Comparison of ENCODE assay signal across 23 cellular contexts in genomic region chr5:83490203-83490602, GRCh38. TPM values are rescaled to one million over a fixed set of nuclear protein-coding genes. Genes with fewer than 3 reads are reported as not detected.
DNase-seq lines count a peak whose midpoint lies in the region; ATAC-seq, FAIRE-seq and TF ChIP-seq lines count a peak whose summit lies in the region.
"Had no signal": no experiment of that assay in that cellular context is flagged by ENCODE, and none has a peak within 500 bp of the region (broad histone marks: within the 10 kb centered on the region; RNA-seq: fewer than 3 reads in every experiment).

No MANE protein-coding gene starts in this region.

- CTCF ChIA-PET in HepG2 (lab: Yijun Ruan, JAX; ENCODE audit: low intra/inter-chr PET ratio, low total read pairs) = no interaction called here

- in situ Hi-C loops in HepG2 (cut with HindIII; ENCODE audit: extremely low pct_ligation_motif_present, low pct_unique_long_range_greater_than_20kb) (no loop called here), SK-MEL-5 (cut with HindIII; ENCODE audit: low pct_unique_long_range_greater_than_20kb, low sequenced_read_pairs) (no loop called here)

- H2AFZ ChIP-seq in HepG2 (ENCODE audit: low read length) (no peak overlapping the region), smooth muscle cell (ENCODE audit: low read depth) (no peak overlapping the region)

- 80% methylated on average over 9 of the region's 9 CpGs for WGBS in HepG2 (ENCODE audit: low lambda C conversion rate)
- WGBS in right lobe of liver (ENCODE audit: insufficient coverage, low coverage, low lambda C conversion rate, missing lambda C conversion rate) = 99% methylated on average over 8 of the region's 9 CpGs
- WGBS in mesendoderm (ENCODE audit: extremely low coverage, insufficient coverage, low lambda C conversion rate) = no CpG with 5 or more reads among the region's 9 CpGs
- WGBS in smooth muscle cell (ENCODE audit: low lambda C conversion rate) = 94% methylated on average over 9 of the region's 9 CpGs

- H2AK5ac ChIP-seq in mesendoderm (ENCODE audit: low read length) = no peak overlapping the region

- no peak overlapping the region for H3K4ac ChIP-seq in mesendoderm (ENCODE audit: low read depth, low read length)

- H3K18ac ChIP-seq in mesendoderm (ENCODE audit: low read length) = no peak overlapping the region

- H3K27me3 ChIP-seq in HepG2 (ENCODE audit: control insufficient read depth in 1 of 2, insufficient read depth in 2 of 2, low read length in 2 of 2) = no peaks in the 10 kb centered on the region
- no peaks in the 10 kb centered on the region for H3K27me3 ChIP-seq in right lobe of liver
- no peaks in the 10 kb centered on the region for H3K27me3 ChIP-seq in mesendoderm (ENCODE audit: insufficient read depth, low read length, poor library complexity)
- no peaks in the 10 kb centered on the region for H3K27me3 ChIP-seq in smooth muscle cell (ENCODE audit: low read depth)
- H3K27me3 ChIP-seq in SJCRH30 = no peaks in the 10 kb centered on the region

- intact Hi-C loops in HepG2 (cut with micrococcal nuclease; ENCODE audit: unreplicated experiment) = no loop called here
- intact Hi-C loops in right lobe of liver (cut with DNase I) = no loop called here

- no TSS peak for BruUV-seq in HepG2 (replicated peaks; lab: Mats Ljungman, UMichigan)

- H3K4me1 ChIP-seq in HepG2 (ENCODE audit: insufficient read depth, low read length) (peaks cover 25% of the 10 kb centered on the region), right lobe of liver (no peaks in the 10 kb centered on the region), mesendoderm (ENCODE audit: control insufficient read depth, low read depth, low read length) (peaks cover 13% of the 10 kb centered on the region), smooth muscle cell (ENCODE audit: low read depth) (peaks cover 58% of the 10 kb centered on the region), SJCRH30 (peaks cover 11% of the 10 kb centered on the region; the same call in 1 of the 2 replicates)

- H3K79me2 ChIP-seq in HepG2 (ENCODE audit: insufficient read depth, low read length) = no peaks in the 10 kb centered on the region
- no peaks in the 10 kb centered on the region for H3K79me2 ChIP-seq in mesendoderm (ENCODE audit: control insufficient read depth, insufficient read depth, low read length)
- H3K79me2 ChIP-seq in smooth muscle cell (ENCODE audit: low read depth) = peaks cover 100% of the 10 kb centered on the region

- H4K5ac ChIP-seq in mesendoderm (ENCODE audit: low read length) = no peak overlapping the region

- POLR2A ChIA-PET in HepG2 (lab: Yijun Ruan, JAX) = no interaction called here

- no peak overlapping the region for H3K56ac ChIP-seq in mesendoderm (ENCODE audit: low read length)

- H4K20me1 ChIP-seq in HepG2 (ENCODE audit: insufficient read depth, low read length) = no peaks in the 10 kb centered on the region
- H4K20me1 ChIP-seq in smooth muscle cell (ENCODE audit: low read depth) = peaks cover 100% of the 10 kb centered on the region

- no peak for TF ChIP-seq EP300 in HepG2 (IDR thresholded peaks at IDR 0.05; ENCODE audit: low read depth in 2 of 2, low read length in 2 of 2)
- TF ChIP-seq EP300 in HepG2 (CRISPR knock-in tag; IDR thresholded peaks at IDR 0.05; ENCODE audit: borderline replicate concordance) = no peak

- peak overlapping the region; percentile 84 for H3K23ac ChIP-seq in mesendoderm (ENCODE audit: low read length)

- no peak for TF ChIP-seq POLR2A in HepG2 (IDR thresholded peaks at IDR 0.05; ENCODE audit: insufficient read depth in 1 of 2, low read depth in 2 of 2, low read length in 2 of 2)
- TF ChIP-seq POLR2A in right lobe of liver (IDR thresholded peaks at IDR 0.05) = no peak

- H3K9me3 ChIP-seq in HepG2 (ENCODE audit: low read length) (no peaks in the 10 kb centered on the region), right lobe of liver (no peaks in the 10 kb centered on the region), smooth muscle cell (replicated peaks; ENCODE audit: low read depth) (no peaks in the 10 kb centered on the region), SJCRH30 (replicated peaks) (no peaks in the 10 kb centered on the region)
- H3K9me3 ChIP-seq: A549 had no signal

- no peak for TF ChIP-seq CTCF in HepG2 (CRISPR knock-in tag; IDR thresholded peaks at IDR 0.05)
- TF ChIP-seq CTCF in right lobe of liver (IDR thresholded peaks at IDR 0.05) = no peak
- TF ChIP-seq CTCF in smooth muscle cell (IDR thresholded peaks at IDR 0.05; ENCODE audit: borderline replicate concordance, insufficient read depth, poor library complexity, severe bottlenecking) = no peak

- H3K36me3 ChIP-seq in HepG2 (replicated peaks in 1 of 2; ENCODE audit: control insufficient read depth in 1 of 2, insufficient read depth in 2 of 2, low read length in 2 of 2) = no peaks in the 10 kb centered on the region
- H3K36me3 ChIP-seq in right lobe of liver = no peaks in the 10 kb centered on the region
- peaks cover 2% of the 10 kb centered on the region for H3K36me3 ChIP-seq in mesendoderm (ENCODE audit: control insufficient read depth, insufficient read depth, low read length)
- H3K36me3 ChIP-seq in smooth muscle cell (ENCODE audit: low read depth) = peaks cover 41% of the 10 kb centered on the region
- peaks cover 65% of the 10 kb centered on the region for H3K36me3 ChIP-seq in SJCRH30

- TF ChIP-seq RAD21 in HepG2 (CRISPR knock-in tag; IDR thresholded peaks at IDR 0.05) = no peak

- no peak overlapping the region for H4K8ac ChIP-seq in mesendoderm (ENCODE audit: low read depth, low read length)

- peaks cover 58% of the 10 kb centered on the region for H3F3A ChIP-seq in smooth muscle cell (ENCODE audit: low read depth)

- no peak overlapping the region for H2BK15ac ChIP-seq in mesendoderm (replicated peaks; ENCODE audit: low read depth)

- H3K27ac ChIP-seq in HepG2 (ENCODE audit: extremely low read length, insufficient read depth, low read length) (no peak overlapping the region), right lobe of liver (no peak overlapping the region), mesendoderm (ENCODE audit: low read depth, low read length) (no peak overlapping the region), smooth muscle cell (ENCODE audit: low read depth) (peak overlapping the region; percentile 91), SJCRH30 (no peak overlapping the region)
- H3K27ac ChIP-seq: A549 had no signal

- H2BK120ac ChIP-seq in mesendoderm (ENCODE audit: low read depth, low read length) = no peak overlapping the region

- DNase-seq in HepG2 (ENCODE audit: low spot score) (no peak), right lobe of liver (no peak), SK-MEL-5 (ENCODE audit: low read depth, low spot score) (peak; percentile 40), mesendoderm (no peak), smooth muscle cell (lab: John Stamatoyannopoulos, UW; ENCODE audit: unreplicated experiment) (no peak), NCI-H446 (lab: John Stamatoyannopoulos, UW) (no peak), SJCRH30 (no peak)
- DNase-seq in stimulated activated naive CD8-positive, alpha-beta T cell treated with anti-CD3 and anti-CD28 coated beads, Interleukin-15, Interleukin-2, amounts not matched to agents 100 U/mL and 50 U/mL, for 24 hours = no peak
- DNase-seq: 8988T; ACHN; C1 segment of cervical spinal cord; Calu3; CD4-positive, alpha-beta memory T cell; COR-L47; DMS53; DMS79 treated with DMSO at 0.1 percent for 48 hours; GF-D8; GOT3; HCEC 1CT had no signal

- H3K79me1 ChIP-seq in mesendoderm (ENCODE audit: low read length) = peaks cover 2% of the 10 kb centered on the region

- no peak overlapping the region for H2BK5ac ChIP-seq in mesendoderm (ENCODE audit: low read length)

- FAIRE-seq in HepG2 (lab: Jason Lieb, UNC) = no peak
- FAIRE-seq: A549, GM12891, GM18507, H54 had no signal

- H3K4me2 ChIP-seq in HepG2 (ENCODE audit: low read depth, low read length) (no peak overlapping the region), mesendoderm (ENCODE audit: low read length) (no peak overlapping the region), smooth muscle cell (no peak overlapping the region)
- H3K4me2 ChIP-seq: A549 had no signal

- ATAC-seq in HepG2 = no peak
- ATAC-seq in right lobe of liver = no peak
- no peak for ATAC-seq in stimulated activated naive CD8-positive, alpha-beta T cell treated with anti-CD3 and anti-CD28 coated beads, Interleukin-15, Interleukin-2, amounts not matched to agents 100 U/mL and 50 U/mL, for 24 hours
- ATAC-seq: A549 had no signal

- no peak overlapping the region for H3K4me3 ChIP-seq in HepG2 (replicated peaks in 1 of 3; ENCODE audit: insufficient read depth in 1 of 3, low read depth in 2 of 3, low read length in 3 of 3)
- no peak overlapping the region for H3K4me3 ChIP-seq in right lobe of liver
- no peak overlapping the region for H3K4me3 ChIP-seq in mesendoderm (ENCODE audit: low read length)
- no peak overlapping the region for H3K4me3 ChIP-seq in smooth muscle cell
- H3K4me3 ChIP-seq in SJCRH30 = no peak overlapping the region
- H3K4me3 ChIP-seq: A549 had no signal

- H3K9ac ChIP-seq in HepG2 (ENCODE audit: insufficient read depth, low read depth, low read length) (no peak overlapping the region), mesendoderm (ENCODE audit: low read length) (no peak overlapping the region), smooth muscle cell (ENCODE audit: low read depth) (no peak overlapping the region)

RNA-seq across cellular contexts. Expression of gene VCAN, which starts 18.7 kb away (rescaled TPM):
- 0.83 and 1.2 TPM in 2 replicates for total RNA-seq in HepG2 (2016; rRNA removed; fragmentation: Illumina TruSeq; extraction: Trizol)
- 0.09 TPM in 1 of 2 replicates, not detected in the other for total RNA-seq in HepG2 (2016; cell fraction: cytosol; rRNA removed; fragmentation: Illumina TruSeq; extraction: Trizol; ENCODE audit: low read depth)
- total RNA-seq in HepG2 (2016; cell fraction: insoluble cytoplasmic fraction; rRNA removed; fragmentation: Illumina TruSeq; extraction: Trizol) = 0.39 and 1.3 TPM in 2 replicates
- 0.10 and 0.28 TPM in 2 replicates for total RNA-seq in HepG2 (2016; cell fraction: membrane; rRNA removed; fragmentation: Illumina TruSeq; extraction: Trizol)
- total RNA-seq in HepG2 (2016; cell fraction: nucleus; rRNA removed; fragmentation: Illumina TruSeq; extraction: Trizol) = 4.4 and 4.8 TPM in 2 replicates
- 3.5 and 3.7 TPM in 2 replicates for polyA plus RNA-seq in HepG2 (2011; rRNA removed)
- polyA plus RNA-seq in HepG2 (2011; cell fraction: cytosol; rRNA removed) = 2.2 and 3.5 TPM in 2 replicates
- 2.8 and 4.2 TPM in 2 replicates for polyA plus RNA-seq in HepG2 (2011; cell fraction: nucleus; rRNA removed)
- 7.1 and 8.0 TPM in 2 replicates for polyA plus RNA-seq in HepG2 (2012)
- 0.06 TPM in 1 of 2 replicates, not detected in the other for polyA plus RNA-seq in HepG2 (2016; cell fraction: cytosol; fragmentation: Illumina TruSeq; extraction: Trizol; ENCODE audit: low read depth)
- polyA plus RNA-seq in HepG2 (2016; cell fraction: insoluble cytoplasmic fraction; fragmentation: Illumina TruSeq; extraction: Trizol; ENCODE audit: low read depth) = 0.19 and 0.81 TPM in 2 replicates
- polyA plus RNA-seq in HepG2 (2016; cell fraction: membrane; fragmentation: Illumina TruSeq; extraction: Trizol; ENCODE audit: low read depth) = 0.08 TPM in 1 of 2 replicates, not detected in the other
- polyA plus RNA-seq in HepG2 (2016; cell fraction: nucleus; fragmentation: Illumina TruSeq; extraction: Trizol; ENCODE audit: insufficient read depth, low read depth) = 3.3 TPM in 2 replicates
- polyA minus RNA-seq in HepG2 (2011; rRNA and poly(A)+ RNA removed; ENCODE audit: low replicate concordance) = 0.19 and 16.8 TPM in 2 replicates
- 3.9 and 9.6 TPM in 2 replicates for polyA minus RNA-seq in HepG2 (2011; cell fraction: cytosol; rRNA and poly(A)+ RNA removed)
- 10.7 and 12.3 TPM in 2 replicates for polyA minus RNA-seq in HepG2 (2011; cell fraction: nucleus; rRNA and poly(A)+ RNA removed)
- total RNA-seq in right lobe of liver = 10 to 100 TPM in 2 of 6 experiments, 1 to 10 TPM in 4; 3.8 to 13.8 (median 6.0) TPM
- total RNA-seq in SK-MEL-5 (2014; rRNA removed; shearing (Covaris generic)) = 90.3 and 109 TPM in 2 replicates
- polyA plus RNA-seq in SK-MEL-5 (2015; cell fraction: cytosol; rRNA removed) = 124 and 195 TPM in 2 replicates
- 103 and 108 TPM in 2 replicates for polyA plus RNA-seq in SK-MEL-5 (2015; cell fraction: nucleus; rRNA removed)
- 115 TPM for polyA plus RNA-seq in mesendoderm (2013, experiment 1 of 2)
- polyA plus RNA-seq in mesendoderm (2013, experiment 2 of 2) = 116 TPM
- total RNA-seq in smooth muscle cell = 2,724 and 3,065 TPM in 2 replicates
- 551 and 702 TPM in 2 replicates for polyA plus RNA-seq in smooth muscle cell
- 157 TPM in 2 replicates for total RNA-seq in SJCRH30 (2014; rRNA removed; shearing (Covaris generic))

Comparison
In these comparisons a context has a peak if more than half of its experiments do, and no peak if none do; other contexts are left out.
1. RNA of gene VCAN, which starts 18.7 kb away (total RNA-seq): 2,724 to 3,065 TPM in smooth muscle cell; 157 TPM in SJCRH30, 90.3 to 109 TPM in SK-MEL-5, 3.8 to 13.8 TPM in right lobe of liver and 0.09 to 4.8 TPM in HepG2; every median in the first group is over 10 times any median in the second.